In the genomic region with DNA sequence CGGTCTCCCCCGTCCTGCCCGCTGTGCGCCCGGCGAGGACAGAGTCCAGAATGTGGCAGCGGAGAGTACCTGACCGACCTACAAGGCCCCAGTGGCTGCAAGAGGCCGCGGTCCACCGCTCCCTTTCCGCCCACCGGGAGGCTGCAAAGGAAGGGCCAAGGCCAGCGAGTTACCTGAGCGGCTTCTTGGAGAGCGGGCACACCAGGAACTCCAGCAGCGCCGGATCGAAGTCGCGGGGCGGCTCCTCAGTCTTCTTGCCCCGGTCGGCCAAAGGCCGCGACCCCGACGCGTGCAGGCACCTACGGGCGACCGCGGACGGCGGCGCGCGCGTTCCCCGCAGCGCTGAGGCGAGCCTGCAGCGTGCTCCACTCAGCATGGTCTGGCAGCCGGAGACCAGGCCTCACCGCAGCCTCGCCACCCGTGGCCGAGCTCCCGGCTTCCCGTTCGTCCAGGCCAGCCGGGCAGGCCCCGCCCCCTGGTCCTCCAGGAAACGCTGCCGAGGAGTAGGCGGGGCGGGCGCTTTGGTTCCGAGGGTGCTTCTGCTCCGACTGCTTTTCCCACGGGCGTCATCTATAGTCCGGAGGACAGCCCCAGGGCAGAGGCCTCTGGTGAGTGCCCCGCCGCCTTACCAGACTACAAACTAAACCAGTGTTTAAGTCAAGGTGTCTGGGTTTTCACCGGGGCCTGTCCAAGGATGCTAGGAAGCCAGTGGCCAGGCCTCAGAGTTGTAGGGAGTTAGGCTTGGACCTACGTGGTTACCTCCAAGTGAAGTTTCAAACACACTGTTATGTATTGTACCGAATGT, we compare ENCODE assay signal across 8 cellular contexts. TPM values are rescaled to one million over a fixed set of nuclear protein-coding genes. Genes with fewer than 3 reads are reported as not detected.
DNase-seq lines count a peak whose midpoint lies in the region; ATAC-seq, FAIRE-seq and TF ChIP-seq lines count a peak whose summit lies in the region.

A gene with protein sequence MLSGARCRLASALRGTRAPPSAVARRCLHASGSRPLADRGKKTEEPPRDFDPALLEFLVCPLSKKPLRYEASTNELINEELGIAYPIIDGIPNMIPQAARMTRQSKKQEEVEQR (minus strand): TSS at position 452 of the 805 bp plus-strand sequence. CDS start 76 bp downstream, at position 376.

- no peak for TF ChIP-seq CTCF in BE2C (IDR thresholded peaks at IDR 0.05; ENCODE audit: low read depth, low read length)

- peak within 1 kb of the TSS; percentile 93 for H3K4me3 ChIP-seq in BE2C (ENCODE audit: low read depth, low read length)

- peak; percentile 77 for ATAC-seq in HG03442 (IDR thresholded peaks at IDR 0.05; ENCODE audit: unreplicated experiment)

- H3K27ac ChIP-seq in cingulate gyrus (ENCODE audit: low read depth, low read length), result peak within 1 kb of the TSS; percentile 98

- H3K36me3 ChIP-seq in BE2C, result peaks cover 9% of the 10 kb centered on the region; the same call in 1 of the 2 replicates

- no peaks in the 10 kb centered on the region for H3K27me3 ChIP-seq in BE2C

- H3K4me1 ChIP-seq in BE2C, result no peaks in the 10 kb centered on the region

- peak; percentile 98 for DNase-seq in BE2C
- DNase-seq in GM19239 (ENCODE audit: insufficient read length, low spot score), result peak; percentile 68
- DNase-seq in NCI-H510A treated with DMSO at 0.1 percent for 48 hours (lab: John Stamatoyannopoulos, UW), result peak; percentile 91
- peak; percentile 71 to 72 for DNase-seq in activated CD4-positive, alpha-beta T cell treated with anti-CD3 and anti-CD28 coated beads for 4 hours
- DNase-seq in kidney tubule cell (ENCODE audit: low spot score), result peak; percentile 94
- DNase-seq in stimulated activated CD4-positive, alpha-beta T cell treated with anti-CD3 and anti-CD28 coated beads, Interleukin-1b, Interleukin-23, amount 100 ng/mL, for 24 hours (ENCODE audit: low read depth in 4 of 4, low spot score in 1 of 4), result peak; percentile 59 to 87 (median 71)

- FAIRE-seq in GM19239 (lab: Jason Lieb, UNC), result peak; percentile 71

- no peaks in the 10 kb centered on the region for H3K9me3 ChIP-seq in BE2C

RNA-seq across cellular contexts. Expression of the gene that starts here (rescaled TPM):
- polyA plus RNA-seq in BE2C (2012; ENCODE audit: insufficient read depth, insufficient read length, low read depth), result 152 TPM

Comparison
In these comparisons a context has a peak if more than half of its experiments do, and no peak if none do; other contexts are left out.
1. Peak in every context shown above with its lines: DNase-seq, ATAC-seq, H3K4me3 ChIP-seq and H3K27ac ChIP-seq.